ENCODE assay signal across 11 cellular contexts in genomic region chr16:85751665-85752501, GRCh38. TPM values are rescaled to one million over a fixed set of nuclear protein-coding genes. Genes with fewer than 3 reads are reported as not detected.
A peak's percentile ranks its signal among the peaks of the same experiment; 100 is the strongest.
DNase-seq lines count a peak whose midpoint lies in the region; ATAC-seq, FAIRE-seq and TF ChIP-seq lines count a peak whose summit lies in the region.
"Had no signal": no experiment of that assay in that cellular context is flagged by ENCODE, and none has a peak within 500 bp of the region (broad histone marks: within the 10 kb centered on the region; RNA-seq: fewer than 3 reads in every experiment).

No MANE protein-coding gene starts in this region.

- H3K79me2 ChIP-seq in HepG2 (ENCODE audit: insufficient read depth, low read length), result no peaks in the 10 kb centered on the region
- H3K79me2 ChIP-seq in PC-9 (ENCODE audit: low read depth), result peaks cover 31% of the 10 kb centered on the region

- no peaks in the 10 kb centered on the region for H3K9me2 ChIP-seq in PC-9 (ENCODE audit: insufficient read depth)

- POLR2A ChIA-PET in HepG2 (lab: Yijun Ruan, JAX), result no interaction called here
- POLR2A ChIA-PET in PC-9 (lab: Charles Lee; ENCODE audit: unreplicated experiment), result interaction anchor here (0.6 kb wide), 1 partner anchor 194 kb away, joined by 3 read pairs; no protein-coding TSS in a partner anchor

- no peak overlapping the region for H3K4me2 ChIP-seq in HepG2 (ENCODE audit: low read depth, low read length)
- peak overlapping the region; percentile 91 for H3K4me2 ChIP-seq in PC-9
- H3K4me2 ChIP-seq: KMS-11 had no signal

- CTCF ChIA-PET in HepG2 (lab: Yijun Ruan, JAX; ENCODE audit: low intra/inter-chr PET ratio, low total read pairs) (no interaction called here), PC-9 (lab: Charles Lee) (no interaction called here)

- no peak for TF ChIP-seq CTCF in HepG2 (CRISPR knock-in tag; IDR thresholded peaks at IDR 0.05)
- no peak for TF ChIP-seq CTCF in right lobe of liver (IDR thresholded peaks at IDR 0.05)
- TF ChIP-seq CTCF in PC-9 (conservative IDR thresholded peaks at IDR 0.05), result no peak
- TF ChIP-seq CTCF in foreskin fibroblast (IDR thresholded peaks at IDR 0.05; ENCODE audit: low read depth, low read length), result no peak
- no peak for TF ChIP-seq CTCF in body of pancreas (IDR thresholded peaks at IDR 0.05)

- FAIRE-seq in HepG2 (lab: Jason Lieb, UNC) (no peak), urothelium cell line (lab: Jason Lieb, UNC) (no peak)
- FAIRE-seq: colon had no signal

- H4K20me1 ChIP-seq in HepG2 (ENCODE audit: insufficient read depth, low read length) (peaks cover 8% of the 10 kb centered on the region; the same call in 1 of the 2 replicates), PC-9 (ENCODE audit: insufficient read depth) (no peaks in the 10 kb centered on the region)

- TF ChIP-seq EP300 in HepG2 (IDR thresholded peaks at IDR 0.05; ENCODE audit: low read depth in 2 of 2, low read length in 2 of 2) (no peak), HepG2 (CRISPR knock-in tag; IDR thresholded peaks at IDR 0.05; ENCODE audit: borderline replicate concordance) (no peak)

- H2AFZ ChIP-seq in HepG2 (ENCODE audit: low read length) (no peak overlapping the region), PC-9 (peak overlapping the region; percentile 71; the same call in 1 of the 2 replicates)

- peaks cover 37 to 71% of the 10 kb centered on the region in 2 experiments for H3K27me3 ChIP-seq in HepG2 (ENCODE audit: control insufficient read depth in 1 of 2, insufficient read depth in 2 of 2, low read length in 2 of 2)
- no peaks in the 10 kb centered on the region for H3K27me3 ChIP-seq in right lobe of liver
- no peaks in the 10 kb centered on the region for H3K27me3 ChIP-seq in PC-9 (ENCODE audit: insufficient read depth, low read depth)
- no peaks in the 10 kb centered on the region for H3K27me3 ChIP-seq in body of pancreas

- peaks cover 32% of the 10 kb centered on the region for H3F3A ChIP-seq in PC-9 (ENCODE audit: insufficient read depth, low read depth)

- H3K4me3 ChIP-seq in HepG2 (replicated peaks in 1 of 3; ENCODE audit: insufficient read depth in 1 of 3, low read depth in 2 of 3, low read length in 3 of 3), result no peak overlapping the region
- H3K4me3 ChIP-seq in right lobe of liver, result no peak overlapping the region
- H3K4me3 ChIP-seq in PC-9, result peak overlapping the region; percentile 70
- H3K4me3 ChIP-seq in foreskin fibroblast (ENCODE audit: low read depth in 1 of 2, low read length in 2 of 2), result peak overlapping the region in 1 of 2 donors; percentile 38
- H3K4me3 ChIP-seq in body of pancreas, result no peak overlapping the region

- DNase-seq in HepG2 (ENCODE audit: low spot score), result no peak
- no peak for DNase-seq in right lobe of liver
- DNase-seq in PC-9, result peak in 1 of 2 experiments; percentile 54
- DNase-seq in foreskin fibroblast, result peak; percentile 39 to 47
- DNase-seq in urothelium cell line (ENCODE audit: low spot score), result peak; percentile 39
- DNase-seq in T-helper 2 cell, result no peak
- DNase-seq in body of pancreas, result no peak
- DNase-seq: activated CD8-positive, alpha-beta memory T cell treated with anti-CD3 and anti-CD28 coated beads for 24 hours had no signal

- BruUV-seq in HepG2 (replicated peaks; lab: Mats Ljungman, UMichigan), result no TSS peak
- TSS peak; percentile 21 for BruUV-seq in PC-9 (replicated peaks; lab: Mats Ljungman, UMichigan)

- 22% methylated on average over 13 of the region's 15 CpGs for WGBS in HepG2 (ENCODE audit: low lambda C conversion rate)
- WGBS in right lobe of liver (ENCODE audit: insufficient coverage, low coverage, low lambda C conversion rate, missing lambda C conversion rate), result 56% methylated on average over 8 of the region's 15 CpGs
- 42 to 55% methylated on average over 11 to 15 of the region's 15 CpGs for WGBS in body of pancreas, 2 donors

- intact Hi-C loops in HepG2 (cut with micrococcal nuclease; ENCODE audit: unreplicated experiment), result no loop called here
- intact Hi-C loops in right lobe of liver (cut with DNase I), result no loop called here
- intact Hi-C loops in PC-9 (cut with micrococcal nuclease; ENCODE audit: unreplicated experiment), result loop anchor here (2.0 kb wide), 1 partner anchor 139 kb away; the partner anchor contains the start of gene GSE1
- intact Hi-C loops in body of pancreas (cut with DNase I), result no loop called here

- TF ChIP-seq POLR2A in HepG2 (IDR thresholded peaks at IDR 0.05; ENCODE audit: insufficient read depth in 1 of 2, low read depth in 2 of 2, low read length in 2 of 2) (no peak), right lobe of liver (IDR thresholded peaks at IDR 0.05) (no peak), body of pancreas (IDR thresholded peaks at IDR 0.05) (no peak)

- H3K36me3 ChIP-seq in HepG2 (replicated peaks in 1 of 2; ENCODE audit: control insufficient read depth in 1 of 2, insufficient read depth in 2 of 2, low read length in 2 of 2) (no peaks in the 10 kb centered on the region), right lobe of liver (no peaks in the 10 kb centered on the region), PC-9 (ENCODE audit: low read depth) (no peaks in the 10 kb centered on the region), body of pancreas (replicated peaks in 1 of 2; ENCODE audit: insufficient read depth in 1 of 2, low read depth in 2 of 2) (no peaks in the 10 kb centered on the region)

- ATAC-seq in HepG2 (peak; percentile 2; the same call in 2 of the 3 replicates), right lobe of liver (no peak), HG03457 (IDR thresholded peaks at IDR 0.05; ENCODE audit: unreplicated experiment) (no peak), body of pancreas (no peak)

- in situ Hi-C loops in HepG2 (cut with HindIII; ENCODE audit: extremely low pct_ligation_motif_present, low pct_unique_long_range_greater_than_20kb), result no loop called here

- H3K9me3 ChIP-seq in HepG2 (ENCODE audit: low read length) (no peaks in the 10 kb centered on the region), right lobe of liver (no peaks in the 10 kb centered on the region), PC-9 (ENCODE audit: insufficient read depth, low read depth) (no peaks in the 10 kb centered on the region), body of pancreas (no peaks in the 10 kb centered on the region)

- TF ChIP-seq RAD21 in HepG2 (CRISPR knock-in tag; IDR thresholded peaks at IDR 0.05), result no peak

- H3K4me1 ChIP-seq in HepG2 (ENCODE audit: insufficient read depth, low read length), result 0 out of 2 replicates have a peak, but pooled peaks cover 22% of the 10 kb centered on the region
- H3K4me1 ChIP-seq in right lobe of liver, result peaks cover 0 to 13% (median 0%) of the 10 kb centered on the region in 4 donors
- peaks cover 61% of the 10 kb centered on the region for H3K4me1 ChIP-seq in PC-9 (replicated peaks; ENCODE audit: insufficient read depth)
- peaks cover 47% of the 10 kb centered on the region for H3K4me1 ChIP-seq in body of pancreas

- no peak overlapping the region for H3K27ac ChIP-seq in HepG2 (ENCODE audit: extremely low read length, insufficient read depth, low read length)
- no peak overlapping the region for H3K27ac ChIP-seq in right lobe of liver
- H3K27ac ChIP-seq in PC-9, result peak overlapping the region; percentile 74
- H3K27ac ChIP-seq in body of pancreas, result no peak overlapping the region
- H3K27ac ChIP-seq: KMS-11 had no signal

- no peak overlapping the region for H3K9ac ChIP-seq in HepG2 (ENCODE audit: insufficient read depth, low read depth, low read length)
- H3K9ac ChIP-seq: KMS-11 had no signal

RNA-seq across cellular contexts. Expression of gene C16orf74, which starts 1.0 kb away (rescaled TPM):
- total RNA-seq in HepG2 (2016; rRNA removed; fragmentation: Illumina TruSeq; extraction: Trizol) (0.13 TPM in 1 of 2 replicates, not detected in the other), right lobe of liver (under 1 TPM in 4 of 6 experiments, not detected in 2; 0.31 to 0.98 (median 0.70) TPM), PC-9 (2021) (44.3 and 51.6 TPM in 2 replicates), body of pancreas (1 to 10 TPM; 1.0 to 5.9 TPM)
- total RNA-seq in HepG2 (2016; cell fraction: cytosol; rRNA removed; fragmentation: Illumina TruSeq; extraction: Trizol; ENCODE audit: low read depth), result 0.35 TPM in 1 of 2 replicates, not detected in the other
- total RNA-seq in HepG2 (2016; cell fraction: insoluble cytoplasmic fraction; rRNA removed; fragmentation: Illumina TruSeq; extraction: Trizol), result not detected in 2 replicates
- not detected in 2 replicates for total RNA-seq in HepG2 (2016; cell fraction: membrane; rRNA removed; fragmentation: Illumina TruSeq; extraction: Trizol)
- not detected in 2 replicates for total RNA-seq in HepG2 (2016; cell fraction: nucleus; rRNA removed; fragmentation: Illumina TruSeq; extraction: Trizol)
- polyA plus RNA-seq in HepG2 (2011; rRNA removed), result 0.26 and 0.29 TPM in 2 replicates
- 0.13 and 0.28 TPM in 2 replicates for polyA plus RNA-seq in HepG2 (2011; cell fraction: cytosol; rRNA removed)
- 0.16 and 0.37 TPM in 2 replicates for polyA plus RNA-seq in HepG2 (2011; cell fraction: nucleus; rRNA removed)
- not detected in 2 replicates for polyA plus RNA-seq in HepG2 (2012)
- 0.35 and 0.65 TPM in 2 replicates for polyA plus RNA-seq in HepG2 (2016; cell fraction: cytosol; fragmentation: Illumina TruSeq; extraction: Trizol; ENCODE audit: low read depth)
- polyA plus RNA-seq in HepG2 (2016; cell fraction: insoluble cytoplasmic fraction; fragmentation: Illumina TruSeq; extraction: Trizol; ENCODE audit: low read depth), result not detected in 2 replicates
- 0.33 TPM in 1 of 2 replicates, not detected in the other for polyA plus RNA-seq in HepG2 (2016; cell fraction: membrane; fragmentation: Illumina TruSeq; extraction: Trizol; ENCODE audit: low read depth)
- not detected in 2 replicates for polyA plus RNA-seq in HepG2 (2016; cell fraction: nucleus; fragmentation: Illumina TruSeq; extraction: Trizol; ENCODE audit: insufficient read depth, low read depth)
- 0.44 and 7.8 TPM in 2 replicates for polyA minus RNA-seq in HepG2 (2011; rRNA and poly(A)+ RNA removed; ENCODE audit: low replicate concordance)
- polyA minus RNA-seq in HepG2 (2011; cell fraction: cytosol; rRNA and poly(A)+ RNA removed), result not detected in 2 replicates
- polyA minus RNA-seq in HepG2 (2011; cell fraction: nucleus; rRNA and poly(A)+ RNA removed), result not detected in 2 replicates

RNA-seq across cellular contexts. Expression of gene EMC8, which starts 47.5 kb away (rescaled TPM):
- total RNA-seq in HepG2 (2016; rRNA removed; fragmentation: Illumina TruSeq; extraction: Trizol) (47.6 and 55.0 TPM in 2 replicates), right lobe of liver (10 to 100 TPM in 5 of 6 experiments, 1 to 10 TPM in 1; 9.2 to 22.4 (median 12.1) TPM), PC-9 (2021) (38.2 and 44.0 TPM in 2 replicates), body of pancreas (10 to 100 TPM; 16.3 to 30.7 TPM)
- total RNA-seq in HepG2 (2016; cell fraction: cytosol; rRNA removed; fragmentation: Illumina TruSeq; extraction: Trizol; ENCODE audit: low read depth), result 56.6 and 69.3 TPM in 2 replicates
- 42.9 and 52.9 TPM in 2 replicates for total RNA-seq in HepG2 (2016; cell fraction: insoluble cytoplasmic fraction; rRNA removed; fragmentation: Illumina TruSeq; extraction: Trizol)
- 53.7 and 67.6 TPM in 2 replicates for total RNA-seq in HepG2 (2016; cell fraction: membrane; rRNA removed; fragmentation: Illumina TruSeq; extraction: Trizol)
- 34.0 and 36.1 TPM in 2 replicates for total RNA-seq in HepG2 (2016; cell fraction: nucleus; rRNA removed; fragmentation: Illumina TruSeq; extraction: Trizol)
- 71.6 and 76.0 TPM in 2 replicates for polyA plus RNA-seq in HepG2 (2011; rRNA removed)
- 60.8 and 68.0 TPM in 2 replicates for polyA plus RNA-seq in HepG2 (2011; cell fraction: cytosol; rRNA removed)
- 45.9 and 50.4 TPM in 2 replicates for polyA plus RNA-seq in HepG2 (2011; cell fraction: nucleus; rRNA removed)
- 29.9 and 30.5 TPM in 2 replicates for polyA plus RNA-seq in HepG2 (2012)
- 65.3 and 83.6 TPM in 2 replicates for polyA plus RNA-seq in HepG2 (2016; cell fraction: cytosol; fragmentation: Illumina TruSeq; extraction: Trizol; ENCODE audit: low read depth)
- 58.1 and 66.0 TPM in 2 replicates for polyA plus RNA-seq in HepG2 (2016; cell fraction: insoluble cytoplasmic fraction; fragmentation: Illumina TruSeq; extraction: Trizol; ENCODE audit: low read depth)
- 59.1 and 73.6 TPM in 2 replicates for polyA plus RNA-seq in HepG2 (2016; cell fraction: membrane; fragmentation: Illumina TruSeq; extraction: Trizol; ENCODE audit: low read depth)
- 69.1 and 78.6 TPM in 2 replicates for polyA plus RNA-seq in HepG2 (2016; cell fraction: nucleus; fragmentation: Illumina TruSeq; extraction: Trizol; ENCODE audit: insufficient read depth, low read depth)
- 61.8 and 82.3 TPM in 2 replicates for polyA minus RNA-seq in HepG2 (2011; rRNA and poly(A)+ RNA removed; ENCODE audit: low replicate concordance)
- 27.0 and 43.3 TPM in 2 replicates for polyA minus RNA-seq in HepG2 (2011; cell fraction: cytosol; rRNA and poly(A)+ RNA removed)
- 44.0 and 45.6 TPM in 2 replicates for polyA minus RNA-seq in HepG2 (2011; cell fraction: nucleus; rRNA and poly(A)+ RNA removed)

RNA-seq across cellular contexts. Expression of gene COX4I1, which starts 47.6 kb away (rescaled TPM):
- 631 and 658 TPM in 2 replicates for total RNA-seq in HepG2 (2016; rRNA removed; fragmentation: Illumina TruSeq; extraction: Trizol)
- 381 and 407 TPM in 2 replicates for total RNA-seq in HepG2 (2016; cell fraction: cytosol; rRNA removed; fragmentation: Illumina TruSeq; extraction: Trizol; ENCODE audit: low read depth)
- 648 and 655 TPM in 2 replicates for total RNA-seq in HepG2 (2016; cell fraction: insoluble cytoplasmic fraction; rRNA removed; fragmentation: Illumina TruSeq; extraction: Trizol)
- total RNA-seq in HepG2 (2016; cell fraction: membrane; rRNA removed; fragmentation: Illumina TruSeq; extraction: Trizol), result 496 and 528 TPM in 2 replicates
- 310 and 337 TPM in 2 replicates for total RNA-seq in HepG2 (2016; cell fraction: nucleus; rRNA removed; fragmentation: Illumina TruSeq; extraction: Trizol)
- polyA plus RNA-seq in HepG2 (2011; rRNA removed), result 838 and 902 TPM in 2 replicates
- 1,053 and 1,212 TPM in 2 replicates for polyA plus RNA-seq in HepG2 (2011; cell fraction: cytosol; rRNA removed)
- polyA plus RNA-seq in HepG2 (2011; cell fraction: nucleus; rRNA removed), result 388 and 389 TPM in 2 replicates
- 443 and 505 TPM in 2 replicates for polyA plus RNA-seq in HepG2 (2012)
- polyA plus RNA-seq in HepG2 (2016; cell fraction: cytosol; fragmentation: Illumina TruSeq; extraction: Trizol; ENCODE audit: low read depth), result 414 and 464 TPM in 2 replicates
- polyA plus RNA-seq in HepG2 (2016; cell fraction: insoluble cytoplasmic fraction; fragmentation: Illumina TruSeq; extraction: Trizol; ENCODE audit: low read depth), result 675 and 705 TPM in 2 replicates
- polyA plus RNA-seq in HepG2 (2016; cell fraction: membrane; fragmentation: Illumina TruSeq; extraction: Trizol; ENCODE audit: low read depth), result 456 and 498 TPM in 2 replicates
- 604 and 614 TPM in 2 replicates for polyA plus RNA-seq in HepG2 (2016; cell fraction: nucleus; fragmentation: Illumina TruSeq; extraction: Trizol; ENCODE audit: insufficient read depth, low read depth)
- 364 and 524 TPM in 2 replicates for polyA minus RNA-seq in HepG2 (2011; rRNA and poly(A)+ RNA removed; ENCODE audit: low replicate concordance)
- polyA minus RNA-seq in HepG2 (2011; cell fraction: cytosol; rRNA and poly(A)+ RNA removed), result 143 and 144 TPM in 2 replicates
- polyA minus RNA-seq in HepG2 (2011; cell fraction: nucleus; rRNA and poly(A)+ RNA removed), result 99.5 and 129 TPM in 2 replicates
- 100 to 1,000 TPM; 247 to 417 (median 303) TPM for total RNA-seq in right lobe of liver
- 468 and 545 TPM in 2 replicates for total RNA-seq in PC-9 (2021)
- 100 to 1,000 TPM; 259 to 291 TPM for total RNA-seq in body of pancreas

Comparison
In these comparisons a context has a peak if more than half of its experiments do, and no peak if none do; other contexts are left out.
1. DNase-seq: peak in foreskin fibroblast (2 of 2) and urothelium cell line (single experiment); none in HepG2 (single experiment), right lobe of liver (0 of 3), T-helper 2 cell (0 of 5) and body of pancreas (0 of 4).